Comparison of ENCODE assay signal across 1 cellular context in the genomic region with DNA sequence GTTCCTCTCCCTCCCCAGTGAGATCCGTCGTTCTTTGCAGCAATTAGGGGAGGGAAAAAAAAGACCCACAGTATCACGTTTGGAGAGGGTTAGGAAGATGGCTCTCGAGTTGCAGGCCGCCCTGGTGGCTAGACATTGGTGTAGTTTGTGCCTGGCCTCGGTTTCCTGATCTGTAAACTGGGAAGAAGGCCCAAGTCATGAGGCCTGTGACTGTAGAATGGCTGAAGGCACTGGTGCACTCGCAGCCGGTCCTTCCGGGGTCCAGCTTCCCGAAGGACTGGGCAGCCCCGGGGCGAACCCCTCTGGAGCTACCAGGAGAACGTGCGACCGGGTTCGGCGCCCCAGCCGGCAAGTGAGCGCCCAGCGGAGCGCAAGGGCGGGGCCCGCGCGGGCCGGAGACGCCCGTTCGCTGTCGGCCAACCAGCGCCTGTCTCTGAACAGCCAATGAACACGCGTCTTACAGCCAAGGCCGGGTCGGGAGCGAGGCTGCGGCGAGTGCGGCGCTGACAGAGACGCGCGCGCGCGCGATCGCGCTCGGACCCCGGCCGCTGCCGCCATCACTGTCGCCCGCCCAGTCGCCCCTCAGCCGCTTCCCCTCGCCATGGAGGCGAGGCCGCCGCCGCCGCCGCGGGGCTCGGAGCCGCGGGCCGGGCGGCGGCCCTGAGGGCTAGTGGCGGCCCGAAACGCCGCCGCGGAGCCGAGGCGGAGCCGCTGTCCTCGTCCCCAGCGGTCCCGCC.
A peak's percentile ranks its signal among the peaks of the same experiment; 100 is the strongest.
TF ChIP-seq lines count a peak whose summit lies in the region.

A gene with protein sequence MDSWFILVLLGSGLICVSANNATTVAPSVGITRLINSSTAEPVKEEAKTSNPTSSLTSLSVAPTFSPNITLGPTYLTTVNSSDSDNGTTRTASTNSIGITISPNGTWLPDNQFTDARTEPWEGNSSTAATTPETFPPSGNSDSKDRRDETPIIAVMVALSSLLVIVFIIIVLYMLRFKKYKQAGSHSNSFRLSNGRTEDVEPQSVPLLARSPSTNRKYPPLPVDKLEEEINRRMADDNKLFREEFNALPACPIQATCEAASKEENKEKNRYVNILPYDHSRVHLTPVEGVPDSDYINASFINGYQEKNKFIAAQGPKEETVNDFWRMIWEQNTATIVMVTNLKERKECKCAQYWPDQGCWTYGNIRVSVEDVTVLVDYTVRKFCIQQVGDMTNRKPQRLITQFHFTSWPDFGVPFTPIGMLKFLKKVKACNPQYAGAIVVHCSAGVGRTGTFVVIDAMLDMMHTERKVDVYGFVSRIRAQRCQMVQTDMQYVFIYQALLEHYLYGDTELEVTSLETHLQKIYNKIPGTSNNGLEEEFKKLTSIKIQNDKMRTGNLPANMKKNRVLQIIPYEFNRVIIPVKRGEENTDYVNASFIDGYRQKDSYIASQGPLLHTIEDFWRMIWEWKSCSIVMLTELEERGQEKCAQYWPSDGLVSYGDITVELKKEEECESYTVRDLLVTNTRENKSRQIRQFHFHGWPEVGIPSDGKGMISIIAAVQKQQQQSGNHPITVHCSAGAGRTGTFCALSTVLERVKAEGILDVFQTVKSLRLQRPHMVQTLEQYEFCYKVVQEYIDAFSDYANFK (plus strand): TSS at position 472 of the 737 bp plus-strand sequence. CDS start 90,797 bp downstream, outside the sequence.

TF ChIP-seq in HepG2, 621 proteins besides CTCF, POLR2A, EP300 and RAD21 (continued from another document and continues in another):
- TF ChIP-seq, protein P1, sequence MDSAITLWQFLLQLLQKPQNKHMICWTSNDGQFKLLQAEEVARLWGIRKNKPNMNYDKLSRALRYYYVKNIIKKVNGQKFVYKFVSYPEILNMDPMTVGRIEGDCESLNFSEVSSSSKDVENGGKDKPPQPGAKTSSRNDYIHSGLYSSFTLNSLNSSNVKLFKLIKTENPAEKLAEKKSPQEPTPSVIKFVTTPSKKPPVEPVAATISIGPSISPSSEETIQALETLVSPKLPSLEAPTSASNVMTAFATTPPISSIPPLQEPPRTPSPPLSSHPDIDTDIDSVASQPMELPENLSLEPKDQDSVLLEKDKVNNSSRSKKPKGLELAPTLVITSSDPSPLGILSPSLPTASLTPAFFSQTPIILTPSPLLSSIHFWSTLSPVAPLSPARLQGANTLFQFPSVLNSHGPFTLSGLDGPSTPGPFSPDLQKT (CRISPR knock-in tag; IDR thresholded peaks at IDR 0.05; ENCODE audit: borderline replicate concordance): no peak
- TF ChIP-seq RBM39 (IDR thresholded peaks at IDR 0.05; ENCODE audit: low read depth, low read length, poor library complexity, severe bottlenecking) (no peak), KDM5B (CRISPR knock-in tag; IDR thresholded peaks at IDR 0.05; ENCODE audit: borderline replicate concordance) (0 out of 2 replicates have a peak, but pooled peaks have one; percentile 47), PCBP2 (optimal IDR thresholded peaks at IDR 0.05; ENCODE audit: low read depth, low read length, poor library complexity, severe bottlenecking) (no peak), SOX13 (IDR thresholded peaks at IDR 0.05) (peak; percentile 64; the same call in 1 of the 2 replicates), SOX13 (CRISPR knock-in tag; conservative IDR thresholded peaks at IDR 0.05 in 1 of 2, IDR thresholded peaks at IDR 0.05 in 1 of 2) (peak in 1 of 2 experiments; percentile 50; a peak in 2 of 4 replicates), CBFB (CRISPR knock-in tag; IDR thresholded peaks at IDR 0.05) (peak; percentile 89), ZNF510 (CRISPR knock-in tag; IDR thresholded peaks at IDR 0.05; ENCODE audit: low read depth) (peak; percentile 96), MYNN (CRISPR knock-in tag; IDR thresholded peaks at IDR 0.05; ENCODE audit: low read depth) (peak; percentile 84; the same call in 1 of the 2 replicates), YEATS2 (CRISPR knock-in tag; IDR thresholded peaks at IDR 0.05; ENCODE audit: borderline replicate concordance) (peak; percentile 70; the same call in 1 of the 2 replicates), TOPORS (CRISPR knock-in tag; IDR thresholded peaks at IDR 0.05) (no peak; the same call in 1 of the 2 replicates), ATM (IDR thresholded peaks at IDR 0.05; ENCODE audit: borderline replicate concordance) (no peak), ZNF468 (CRISPR knock-in tag; IDR thresholded peaks at IDR 0.05) (peak; percentile 79; the same call in 1 of the 2 replicates), SCMH1 (CRISPR knock-in tag; IDR thresholded peaks at IDR 0.05; ENCODE audit: borderline replicate concordance) (no peak), FOSL1 (CRISPR knock-in tag; IDR thresholded peaks at IDR 0.05; ENCODE audit: borderline replicate concordance) (no peak), ZNF768 (CRISPR knock-in tag; IDR thresholded peaks at IDR 0.05) (peak; percentile 50; the same call in 1 of the 2 replicates), ZNF839 (CRISPR knock-in tag; IDR thresholded peaks at IDR 0.05; ENCODE audit: borderline replicate concordance) (peak; percentile 98), ZNF331 (CRISPR knock-in tag; IDR thresholded peaks at IDR 0.05) (peak; percentile 88; the same call in 1 of the 2 replicates), SRSF4 (IDR thresholded peaks at IDR 0.05; ENCODE audit: low read depth, low read length, poor library complexity, severe bottlenecking) (no peak), ZSCAN30 (CRISPR knock-in tag; IDR thresholded peaks at IDR 0.05) (no peak), TBX2 (CRISPR knock-in tag; IDR thresholded peaks at IDR 0.05; ENCODE audit: borderline replicate concordance) (peak; percentile 43), NFE2 (CRISPR knock-in tag; IDR thresholded peaks at IDR 0.05) (0 out of 2 replicates have a peak, but pooled peaks have one; percentile 25)
- TF ChIP-seq, protein P2, sequence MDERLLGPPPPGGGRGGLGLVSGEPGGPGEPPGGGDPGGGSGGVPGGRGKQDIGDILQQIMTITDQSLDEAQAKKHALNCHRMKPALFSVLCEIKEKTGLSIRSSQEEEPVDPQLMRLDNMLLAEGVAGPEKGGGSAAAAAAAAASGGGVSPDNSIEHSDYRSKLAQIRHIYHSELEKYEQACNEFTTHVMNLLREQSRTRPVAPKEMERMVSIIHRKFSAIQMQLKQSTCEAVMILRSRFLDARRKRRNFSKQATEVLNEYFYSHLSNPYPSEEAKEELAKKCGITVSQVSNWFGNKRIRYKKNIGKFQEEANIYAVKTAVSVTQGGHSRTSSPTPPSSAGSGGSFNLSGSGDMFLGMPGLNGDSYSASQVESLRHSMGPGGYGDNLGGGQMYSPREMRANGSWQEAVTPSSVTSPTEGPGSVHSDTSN (CRISPR knock-in tag; IDR thresholded peaks at IDR 0.05): no peak
- TF ChIP-seq, protein P3, sequence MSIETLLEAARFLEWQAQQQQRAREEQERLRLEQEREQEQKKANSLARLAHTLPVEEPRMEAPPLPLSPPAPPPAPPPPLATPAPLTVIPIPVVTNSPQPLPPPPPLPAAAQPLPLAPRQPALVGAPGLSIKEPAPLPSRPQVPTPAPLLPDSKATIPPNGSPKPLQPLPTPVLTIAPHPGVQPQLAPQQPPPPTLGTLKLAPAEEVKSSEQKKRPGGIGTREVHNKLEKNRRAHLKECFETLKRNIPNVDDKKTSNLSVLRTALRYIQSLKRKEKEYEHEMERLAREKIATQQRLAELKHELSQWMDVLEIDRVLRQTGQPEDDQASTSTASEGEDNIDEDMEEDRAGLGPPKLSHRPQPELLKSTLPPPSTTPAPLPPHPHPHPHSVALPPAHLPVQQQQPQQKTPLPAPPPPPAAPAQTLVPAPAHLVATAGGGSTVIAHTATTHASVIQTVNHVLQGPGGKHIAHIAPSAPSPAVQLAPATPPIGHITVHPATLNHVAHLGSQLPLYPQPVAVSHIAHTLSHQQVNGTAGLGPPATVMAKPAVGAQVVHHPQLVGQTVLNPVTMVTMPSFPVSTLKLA (IDR thresholded peaks at IDR 0.05): no peak; the same call in 1 of the 2 replicates
- TF ChIP-seq, protein P4, sequence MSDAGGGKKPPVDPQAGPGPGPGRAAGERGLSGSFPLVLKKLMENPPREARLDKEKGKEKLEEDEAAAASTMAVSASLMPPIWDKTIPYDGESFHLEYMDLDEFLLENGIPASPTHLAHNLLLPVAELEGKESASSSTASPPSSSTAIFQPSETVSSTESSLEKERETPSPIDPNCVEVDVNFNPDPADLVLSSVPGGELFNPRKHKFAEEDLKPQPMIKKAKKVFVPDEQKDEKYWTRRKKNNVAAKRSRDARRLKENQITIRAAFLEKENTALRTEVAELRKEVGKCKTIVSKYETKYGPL (CRISPR knock-in tag; IDR thresholded peaks at IDR 0.05): no peak
- TF ChIP-seq, protein P5, sequence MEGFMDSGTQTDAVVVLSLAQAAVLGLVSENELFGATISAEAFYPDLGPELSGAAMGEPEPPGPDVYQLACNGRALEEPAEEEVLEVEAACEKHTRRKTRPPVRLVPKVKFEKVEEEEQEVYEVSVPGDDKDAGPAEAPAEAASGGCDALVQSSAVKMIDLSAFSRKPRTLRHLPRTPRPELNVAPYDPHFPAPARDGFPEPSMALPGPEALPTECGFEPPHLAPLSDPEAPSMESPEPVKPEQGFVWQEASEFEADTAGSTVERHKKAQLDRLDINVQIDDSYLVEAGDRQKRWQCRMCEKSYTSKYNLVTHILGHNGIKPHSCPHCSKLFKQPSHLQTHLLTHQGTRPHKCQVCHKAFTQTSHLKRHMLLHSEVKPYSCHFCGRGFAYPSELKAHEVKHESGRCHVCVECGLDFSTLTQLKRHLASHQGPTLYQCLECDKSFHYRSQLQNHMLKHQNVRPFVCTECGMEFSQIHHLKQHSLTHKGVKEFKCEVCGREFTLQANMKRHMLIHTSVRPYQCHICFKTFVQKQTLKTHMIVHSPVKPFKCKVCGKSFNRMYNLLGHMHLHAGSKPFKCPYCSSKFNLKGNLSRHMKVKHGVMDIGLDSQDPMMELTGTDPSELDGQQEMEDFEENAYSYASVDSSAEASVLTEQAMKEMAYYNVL (CRISPR knock-in tag; IDR thresholded peaks at IDR 0.05; ENCODE audit: borderline replicate concordance): no peak
- TF ChIP-seq, protein P6, sequence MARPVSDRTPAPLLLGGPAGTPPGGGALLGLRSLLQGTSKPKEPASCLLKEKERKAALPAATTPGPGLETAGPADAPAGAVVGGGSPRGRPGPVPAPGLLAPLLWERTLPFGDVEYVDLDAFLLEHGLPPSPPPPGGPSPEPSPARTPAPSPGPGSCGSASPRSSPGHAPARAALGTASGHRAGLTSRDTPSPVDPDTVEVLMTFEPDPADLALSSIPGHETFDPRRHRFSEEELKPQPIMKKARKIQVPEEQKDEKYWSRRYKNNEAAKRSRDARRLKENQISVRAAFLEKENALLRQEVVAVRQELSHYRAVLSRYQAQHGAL (CRISPR knock-in tag; IDR thresholded peaks at IDR 0.05; ENCODE audit: not compliant biosample characterization): no peak
- TF ChIP-seq, protein P7, sequence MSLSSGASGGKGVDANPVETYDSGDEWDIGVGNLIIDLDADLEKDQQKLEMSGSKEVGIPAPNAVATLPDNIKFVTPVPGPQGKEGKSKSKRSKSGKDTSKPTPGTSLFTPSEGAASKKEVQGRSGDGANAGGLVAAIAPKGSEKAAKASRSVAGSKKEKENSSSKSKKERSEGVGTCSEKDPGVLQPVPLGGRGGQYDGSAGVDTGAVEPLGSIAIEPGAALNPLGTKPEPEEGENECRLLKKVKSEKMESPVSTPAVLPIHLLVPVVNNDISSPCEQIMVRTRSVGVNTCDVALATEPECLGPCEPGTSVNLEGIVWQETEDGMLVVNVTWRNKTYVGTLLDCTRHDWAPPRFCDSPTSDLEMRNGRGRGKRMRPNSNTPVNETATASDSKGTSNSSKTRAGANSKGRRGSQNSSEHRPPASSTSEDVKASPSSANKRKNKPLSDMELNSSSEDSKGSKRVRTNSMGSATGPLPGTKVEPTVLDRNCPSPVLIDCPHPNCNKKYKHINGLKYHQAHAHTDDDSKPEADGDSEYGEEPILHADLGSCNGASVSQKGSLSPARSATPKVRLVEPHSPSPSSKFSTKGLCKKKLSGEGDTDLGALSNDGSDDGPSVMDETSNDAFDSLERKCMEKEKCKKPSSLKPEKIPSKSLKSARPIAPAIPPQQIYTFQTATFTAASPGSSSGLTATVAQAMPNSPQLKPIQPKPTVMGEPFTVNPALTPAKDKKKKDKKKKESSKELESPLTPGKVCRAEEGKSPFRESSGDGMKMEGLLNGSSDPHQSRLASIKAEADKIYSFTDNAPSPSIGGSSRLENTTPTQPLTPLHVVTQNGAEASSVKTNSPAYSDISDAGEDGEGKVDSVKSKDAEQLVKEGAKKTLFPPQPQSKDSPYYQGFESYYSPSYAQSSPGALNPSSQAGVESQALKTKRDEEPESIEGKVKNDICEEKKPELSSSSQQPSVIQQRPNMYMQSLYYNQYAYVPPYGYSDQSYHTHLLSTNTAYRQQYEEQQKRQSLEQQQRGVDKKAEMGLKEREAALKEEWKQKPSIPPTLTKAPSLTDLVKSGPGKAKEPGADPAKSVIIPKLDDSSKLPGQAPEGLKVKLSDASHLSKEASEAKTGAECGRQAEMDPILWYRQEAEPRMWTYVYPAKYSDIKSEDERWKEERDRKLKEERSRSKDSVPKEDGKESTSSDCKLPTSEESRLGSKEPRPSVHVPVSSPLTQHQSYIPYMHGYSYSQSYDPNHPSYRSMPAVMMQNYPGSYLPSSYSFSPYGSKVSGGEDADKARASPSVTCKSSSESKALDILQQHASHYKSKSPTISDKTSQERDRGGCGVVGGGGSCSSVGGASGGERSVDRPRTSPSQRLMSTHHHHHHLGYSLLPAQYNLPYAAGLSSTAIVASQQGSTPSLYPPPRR (CRISPR knock-in tag; IDR thresholded peaks at IDR 0.05; ENCODE audit: borderline replicate concordance): peak; percentile 45
